In the genomic region with DNA sequence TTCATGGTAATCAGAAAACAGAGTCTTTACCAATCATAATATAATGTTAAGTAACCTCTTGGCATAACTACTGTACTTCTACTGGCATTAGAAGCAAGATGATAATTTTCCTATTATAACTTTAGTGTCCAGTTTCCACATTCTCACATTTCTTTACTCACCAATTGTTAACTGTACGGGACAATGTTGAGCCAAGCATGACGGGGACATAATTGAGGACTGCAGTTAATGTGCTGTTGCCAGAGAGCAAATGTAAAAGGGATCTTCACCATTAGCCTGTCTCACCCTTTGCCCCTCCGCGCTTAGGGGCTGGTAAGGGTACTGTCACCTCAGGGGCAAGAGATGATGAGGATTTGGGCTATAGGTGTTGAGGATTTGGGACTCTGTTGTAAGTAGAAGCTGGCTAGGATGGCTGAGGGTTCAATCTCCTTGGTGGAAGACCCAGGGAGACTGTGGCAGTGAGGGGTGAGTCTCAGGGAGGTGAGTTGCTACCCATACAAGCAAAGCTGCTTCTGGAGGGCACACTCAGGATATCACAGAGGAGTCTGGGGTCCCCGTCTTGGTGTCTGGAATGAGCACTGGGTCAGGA, we compare ENCODE assay signal across 16 cellular contexts. TPM values are rescaled to one million over a fixed set of nuclear protein-coding genes. Genes with fewer than 3 reads are reported as not detected.
DNase-seq lines count a peak whose midpoint lies in the region; ATAC-seq and TF ChIP-seq lines count a peak whose summit lies in the region.
"Had no signal": no experiment of that assay in that cellular context is flagged by ENCODE, and none has a peak within 500 bp of the region (broad histone marks: within the 10 kb centered on the region; RNA-seq: fewer than 3 reads in every experiment).

No MANE protein-coding gene starts in this region.

- intact Hi-C loops in posterior cingulate gyrus (cut with DNase I): no loop called here

- H3K36me3 Mint-ChIP-seq in activated CD8-positive, alpha-beta memory T cell treated with anti-CD3 and anti-CD28 coated beads, Interleukin-2, amount 10 ng/mL, durations not matched to agents 7 days and 5 days: peaks cover 42% of the 10 kb centered on the region
- peaks cover 8% of the 10 kb centered on the region for H3K36me3 Mint-ChIP-seq in activated naive CD8-positive, alpha-beta T cell treated with anti-CD3 and anti-CD28 coated beads, Interleukin-2, amount 50 U/mL, for 24 hours (ENCODE audit: low read depth)
- no peaks in the 10 kb centered on the region for H3K36me3 Mint-ChIP-seq in nephron progenitor cell (ENCODE audit: low read depth)
- H3K36me3 Mint-ChIP-seq in glutamatergic neuron (ENCODE audit: unreplicated experiment): peaks cover 4% of the 10 kb centered on the region
- H3K36me3 Mint-ChIP-seq: T-cell had no signal

- no peak for TF ChIP-seq RAD21 in Ishikawa (IDR thresholded peaks at IDR 0.05; ENCODE audit: low read depth)

- no peak overlapping the region for H3K4me3 Mint-ChIP-seq in activated CD8-positive, alpha-beta memory T cell treated with anti-CD3 and anti-CD28 coated beads, Interleukin-2, amount 10 ng/mL, durations not matched to agents 7 days and 5 days
- no peak overlapping the region for H3K4me3 Mint-ChIP-seq in activated naive CD8-positive, alpha-beta T cell treated with anti-CD3 and anti-CD28 coated beads, Interleukin-2, amount 50 U/mL, for 24 hours
- H3K4me3 Mint-ChIP-seq in nephron progenitor cell (no peak overlapping the region), glutamatergic neuron (ENCODE audit: unreplicated experiment) (no peak overlapping the region)
- H3K4me3 Mint-ChIP-seq: activated B cell treated with CpG ODN at 0.5 μM for 24 hours had no signal

- ATAC-seq in activated CD8-positive, alpha-beta memory T cell treated with anti-CD3 and anti-CD28 coated beads, Interleukin-2, amount 10 ng/mL, durations not matched to agents 7 days and 5 days: no peak
- ATAC-seq in activated naive CD8-positive, alpha-beta T cell treated with anti-CD3 and anti-CD28 coated beads, Interleukin-2, amount 50 U/mL, for 24 hours: no peak
- no peak for ATAC-seq in HG03139 (IDR thresholded peaks at IDR 0.05; ENCODE audit: unreplicated experiment)
- ATAC-seq: left cardiac atrium, T-cell had no signal

- TF ChIP-seq EP300 in Ishikawa (IDR thresholded peaks at IDR 0.05; ENCODE audit: borderline replicate concordance): peak; percentile 62; the same call in 1 of the 2 replicates

- TF ChIP-seq CTCF in nephron progenitor cell (IDR thresholded peaks at IDR 0.05) (no peak), glutamatergic neuron (IDR thresholded peaks at IDR 0.05; ENCODE audit: partially characterized antibody, unreplicated experiment) (no peak)

- peaks cover 6% of the 10 kb centered on the region for H3K27me3 Mint-ChIP-seq in activated CD8-positive, alpha-beta memory T cell treated with anti-CD3 and anti-CD28 coated beads, Interleukin-2, amount 10 ng/mL, durations not matched to agents 7 days and 5 days
- no peaks in the 10 kb centered on the region for H3K27me3 Mint-ChIP-seq in activated naive CD8-positive, alpha-beta T cell treated with anti-CD3 and anti-CD28 coated beads, Interleukin-2, amount 50 U/mL, for 24 hours
- H3K27me3 Mint-ChIP-seq in nephron progenitor cell (ENCODE audit: low read depth, poor library complexity): peaks cover 21% of the 10 kb centered on the region
- H3K27me3 Mint-ChIP-seq in glutamatergic neuron (ENCODE audit: unreplicated experiment): peaks cover under 1% of the 10 kb centered on the region
- H3K27me3 Mint-ChIP-seq: T-cell had no signal

- CTCF ChIA-PET in activated CD8-positive, alpha-beta memory T cell treated with anti-CD3 and anti-CD28 coated beads, Interleukin-2, amount 10 ng/mL, durations not matched to agents 7 days and 5 days (lab: Charles Lee): interaction anchor here (0.8 to 8.6 kb wide), 4 partner anchors 16 to 237 kb away, joined by 3 to 86 read pairs (median 4); no protein-coding TSS in a partner anchor

- H3K9me3 Mint-ChIP-seq in activated CD8-positive, alpha-beta memory T cell treated with anti-CD3 and anti-CD28 coated beads, Interleukin-2, amount 10 ng/mL, durations not matched to agents 7 days and 5 days (ENCODE audit: low read depth): peaks cover 6% of the 10 kb centered on the region
- H3K9me3 Mint-ChIP-seq in activated naive CD8-positive, alpha-beta T cell treated with anti-CD3 and anti-CD28 coated beads, Interleukin-2, amount 50 U/mL, for 24 hours: no peaks in the 10 kb centered on the region
- H3K9me3 Mint-ChIP-seq in nephron progenitor cell (peaks cover 4% of the 10 kb centered on the region), glutamatergic neuron (ENCODE audit: unreplicated experiment) (no peaks in the 10 kb centered on the region)
- H3K9me3 Mint-ChIP-seq: activated B cell treated with CpG ODN at 0.5 μM for 24 hours, T-cell had no signal

- peaks cover 63% of the 10 kb centered on the region for H3K4me1 Mint-ChIP-seq in activated CD8-positive, alpha-beta memory T cell treated with anti-CD3 and anti-CD28 coated beads, Interleukin-2, amount 10 ng/mL, durations not matched to agents 7 days and 5 days
- peaks cover 63% of the 10 kb centered on the region for H3K4me1 Mint-ChIP-seq in activated naive CD8-positive, alpha-beta T cell treated with anti-CD3 and anti-CD28 coated beads, Interleukin-2, amount 50 U/mL, for 24 hours
- H3K4me1 Mint-ChIP-seq in nephron progenitor cell: peaks cover 5% of the 10 kb centered on the region
- H3K4me1 Mint-ChIP-seq in glutamatergic neuron (ENCODE audit: low read depth, unreplicated experiment): no peaks in the 10 kb centered on the region

- H3K27ac Mint-ChIP-seq in activated CD8-positive, alpha-beta memory T cell treated with anti-CD3 and anti-CD28 coated beads, Interleukin-2, amount 10 ng/mL, durations not matched to agents 7 days and 5 days: peak overlapping the region; percentile 92
- peak overlapping the region; percentile 94 for H3K27ac Mint-ChIP-seq in activated naive CD8-positive, alpha-beta T cell treated with anti-CD3 and anti-CD28 coated beads, Interleukin-2, amount 50 U/mL, for 24 hours
- H3K27ac Mint-ChIP-seq in nephron progenitor cell (peak overlapping the region; percentile 52), glutamatergic neuron (ENCODE audit: unreplicated experiment) (no peak overlapping the region)
- H3K27ac Mint-ChIP-seq: activated B cell treated with CpG ODN at 0.5 μM for 24 hours had no signal

- DNase-seq in activated CD8-positive, alpha-beta memory T cell treated with anti-CD3 and anti-CD28 coated beads, Interleukin-2, amount 10 ng/mL, durations not matched to agents 7 days and 5 days: no peak
- no peak for DNase-seq in activated CD8-positive, alpha-beta memory T cell treated with anti-CD3 and anti-CD28 coated beads for 24 hours
- no peak for DNase-seq in activated naive CD8-positive, alpha-beta T cell treated with anti-CD3 and anti-CD28 coated beads, Interleukin-2, amount 50 U/mL, for 24 hours
- DNase-seq in nephron progenitor cell (no peak), posterior cingulate gyrus (no peak), glutamatergic neuron (no peak)
- DNase-seq: activated B cell treated with CpG ODN at 0.5 μM for 24 hours; left cardiac atrium; NCI-H2227 treated with DMSO at 0.1 percent for 48 hours; NK-92 treated with Interleukin-12 subunit alpha and Interleukin-12 subunit beta, amount 100 ng/mL, for 24 hours; sigmoid colon; T-cell had no signal

TF ChIP-seq in Ishikawa, 13 proteins besides CTCF, POLR2A, EP300 and RAD21 (continues in another document):
- TF ChIP-seq YY1 (IDR thresholded peaks at IDR 0.05; ENCODE audit: low read depth) (no peak), CREB1 (IDR thresholded peaks at IDR 0.05; ENCODE audit: low read depth) (no peak), EGR1 (IDR thresholded peaks at IDR 0.05) (no peak), TEAD4 (IDR thresholded peaks at IDR 0.05) (peak; percentile 58; the same call in 1 of the 2 replicates), ZBTB7A (IDR thresholded peaks at IDR 0.05; ENCODE audit: low read depth) (no peak), CEBPB (IDR thresholded peaks at IDR 0.05) (0 out of 2 replicates have a peak, but pooled peaks have one; percentile 47)
- TF ChIP-seq, protein P1, sequence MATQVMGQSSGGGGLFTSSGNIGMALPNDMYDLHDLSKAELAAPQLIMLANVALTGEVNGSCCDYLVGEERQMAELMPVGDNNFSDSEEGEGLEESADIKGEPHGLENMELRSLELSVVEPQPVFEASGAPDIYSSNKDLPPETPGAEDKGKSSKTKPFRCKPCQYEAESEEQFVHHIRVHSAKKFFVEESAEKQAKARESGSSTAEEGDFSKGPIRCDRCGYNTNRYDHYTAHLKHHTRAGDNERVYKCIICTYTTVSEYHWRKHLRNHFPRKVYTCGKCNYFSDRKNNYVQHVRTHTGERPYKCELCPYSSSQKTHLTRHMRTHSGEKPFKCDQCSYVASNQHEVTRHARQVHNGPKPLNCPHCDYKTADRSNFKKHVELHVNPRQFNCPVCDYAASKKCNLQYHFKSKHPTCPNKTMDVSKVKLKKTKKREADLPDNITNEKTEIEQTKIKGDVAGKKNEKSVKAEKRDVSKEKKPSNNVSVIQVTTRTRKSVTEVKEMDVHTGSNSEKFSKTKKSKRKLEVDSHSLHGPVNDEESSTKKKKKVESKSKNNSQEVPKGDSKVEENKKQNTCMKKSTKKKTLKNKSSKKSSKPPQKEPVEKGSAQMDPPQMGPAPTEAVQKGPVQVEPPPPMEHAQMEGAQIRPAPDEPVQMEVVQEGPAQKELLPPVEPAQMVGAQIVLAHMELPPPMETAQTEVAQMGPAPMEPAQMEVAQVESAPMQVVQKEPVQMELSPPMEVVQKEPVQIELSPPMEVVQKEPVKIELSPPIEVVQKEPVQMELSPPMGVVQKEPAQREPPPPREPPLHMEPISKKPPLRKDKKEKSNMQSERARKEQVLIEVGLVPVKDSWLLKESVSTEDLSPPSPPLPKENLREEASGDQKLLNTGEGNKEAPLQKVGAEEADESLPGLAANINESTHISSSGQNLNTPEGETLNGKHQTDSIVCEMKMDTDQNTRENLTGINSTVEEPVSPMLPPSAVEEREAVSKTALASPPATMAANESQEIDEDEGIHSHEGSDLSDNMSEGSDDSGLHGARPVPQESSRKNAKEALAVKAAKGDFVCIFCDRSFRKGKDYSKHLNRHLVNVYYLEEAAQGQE (IDR thresholded peaks at IDR 0.05; ENCODE audit: low read depth): no peak
- TF ChIP-seq, protein P2, sequence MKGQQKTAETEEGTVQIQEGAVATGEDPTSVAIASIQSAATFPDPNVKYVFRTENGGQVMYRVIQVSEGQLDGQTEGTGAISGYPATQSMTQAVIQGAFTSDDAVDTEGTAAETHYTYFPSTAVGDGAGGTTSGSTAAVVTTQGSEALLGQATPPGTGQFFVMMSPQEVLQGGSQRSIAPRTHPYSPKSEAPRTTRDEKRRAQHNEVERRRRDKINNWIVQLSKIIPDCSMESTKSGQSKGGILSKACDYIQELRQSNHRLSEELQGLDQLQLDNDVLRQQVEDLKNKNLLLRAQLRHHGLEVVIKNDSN (IDR thresholded peaks at IDR 0.05): no peak
- TF ChIP-seq, protein P3, sequence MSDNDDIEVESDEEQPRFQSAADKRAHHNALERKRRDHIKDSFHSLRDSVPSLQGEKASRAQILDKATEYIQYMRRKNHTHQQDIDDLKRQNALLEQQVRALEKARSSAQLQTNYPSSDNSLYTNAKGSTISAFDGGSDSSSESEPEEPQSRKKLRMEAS (IDR thresholded peaks at IDR 0.05): 0 out of 2 replicates have a peak, but pooled peaks have one; percentile 16

RNA-seq across cellular contexts. Expression of a gene that starts 54.4 kb away (rescaled TPM):
- under 1 TPM; 0.09 to 0.41 TPM for total RNA-seq in activated CD8-positive, alpha-beta memory T cell treated with anti-CD3 and anti-CD28 coated beads, Interleukin-2, amount 10 ng/mL, durations not matched to agents 7 days and 5 days
- total RNA-seq in glutamatergic neuron (ENCODE audit: unreplicated experiment): not detected
- total RNA-seq: activated B cell treated with CpG ODN at 0.5 μM for 24 hours, HT1080, M059J had no signal
